Comparison of ENCODE assay signal across 11 cellular contexts in genomic region chr16:11084484-11085024, GRCh38.
DNase-seq lines count a peak whose midpoint lies in the region; ATAC-seq and TF ChIP-seq lines count a peak whose summit lies in the region.
"Had no signal": no experiment of that assay in that cellular context is flagged by ENCODE, and none has a peak within 500 bp of the region (broad histone marks: within the 10 kb centered on the region; RNA-seq: fewer than 3 reads in every experiment).

No MANE protein-coding gene starts in this region.

- DNase-seq in T-helper 2 cell treated with Interferon-gamma antibody and Interleukin-4, amounts not matched to agents 5 μg/mL and 100 μg/mL, for 36 hours (ENCODE audit: low spot score): no peak
- no peak for DNase-seq in T-helper 2 cell
- DNase-seq in WTC11 (ENCODE audit: low spot score): no peak
- peak; percentile 82 for DNase-seq in glomerular visceral epithelial cell (ENCODE audit: extremely low spot score)
- DNase-seq in spleen: no peak
- DNase-seq in SW480 (ENCODE audit: low spot score): no peak
- no peak for DNase-seq in left colon
- DNase-seq: NCI-H2081, T-cell had no signal

- H3K9me3 ChIP-seq in spleen: no peaks in the 10 kb centered on the region
- H3K9me3 ChIP-seq: A549 had no signal

- peaks cover 80% of the 10 kb centered on the region for H3K4me1 Mint-ChIP-seq in T-helper 2 cell treated with Interferon-gamma antibody and Interleukin-4, amounts not matched to agents 5 μg/mL and 100 μg/mL, for 36 hours (ENCODE audit: low read depth)
- peaks cover 7% of the 10 kb centered on the region for H3K4me1 Mint-ChIP-seq in WTC11

- intact Hi-C loops in spleen (cut with DNase I; ENCODE audit: low total_unique reads): no loop called here
- intact Hi-C loops in left colon (cut with DNase I, micrococcal nuclease): no loop called here

- ATAC-seq in WTC11 (no peak), left colon (no peak), GM21737 (IDR thresholded peaks at IDR 0.05; ENCODE audit: unreplicated experiment) (no peak)
- ATAC-seq: A549, T-cell had no signal

- H3K9me3 Mint-ChIP-seq in T-helper 2 cell treated with Interferon-gamma antibody and Interleukin-4, amounts not matched to agents 5 μg/mL and 100 μg/mL, for 36 hours: no peaks in the 10 kb centered on the region
- no peaks in the 10 kb centered on the region for H3K9me3 Mint-ChIP-seq in WTC11
- H3K9me3 Mint-ChIP-seq: T-cell had no signal

- CTCF ChIA-PET in WTC11 (lab: Charles Lee): no interaction called here

- peaks cover 27% of the 10 kb centered on the region for H3K36me3 Mint-ChIP-seq in T-helper 2 cell treated with Interferon-gamma antibody and Interleukin-4, amounts not matched to agents 5 μg/mL and 100 μg/mL, for 36 hours (ENCODE audit: low read depth)
- H3K36me3 Mint-ChIP-seq in WTC11: no peaks in the 10 kb centered on the region

- no peak for TF ChIP-seq POLR2A in spleen (IDR thresholded peaks at IDR 0.05)

- H3K36me3 ChIP-seq in spleen: peaks cover 0 to 95% (median 4%) of the 10 kb centered on the region in 6 donors

- no peak overlapping the region for H3K4me3 Mint-ChIP-seq in T-helper 2 cell treated with Interferon-gamma antibody and Interleukin-4, amounts not matched to agents 5 μg/mL and 100 μg/mL, for 36 hours
- no peak overlapping the region for H3K4me3 Mint-ChIP-seq in WTC11
- H3K4me3 Mint-ChIP-seq: T-cell had no signal

- TF ChIP-seq CTCF in WTC11 (IDR thresholded peaks at IDR 0.05): no peak
- no peak for TF ChIP-seq CTCF in spleen (IDR thresholded peaks at IDR 0.05 in 8 of 11, conservative IDR thresholded peaks at IDR 0.05 in 3 of 11)

- no peaks in the 10 kb centered on the region for H3K27me3 Mint-ChIP-seq in T-helper 2 cell treated with Interferon-gamma antibody and Interleukin-4, amounts not matched to agents 5 μg/mL and 100 μg/mL, for 36 hours (ENCODE audit: low read depth)
- H3K27me3 Mint-ChIP-seq in WTC11 (ENCODE audit: low read depth): no peaks in the 10 kb centered on the region
- H3K27me3 Mint-ChIP-seq: T-cell had no signal

- POLR2A ChIA-PET in WTC11 (lab: Charles Lee): no interaction called here

- no peaks in the 10 kb centered on the region for H3K27me3 ChIP-seq in spleen (replicated peaks in 1 of 7)

- H3K4me1 ChIP-seq in spleen: peaks cover 6 to 56% (median 36%) of the 10 kb centered on the region in 6 donors
- H3K4me1 ChIP-seq: A549 had no signal

- peak overlapping the region in 6 of 8 donors; percentile 8 to 39 (median 16) for H3K27ac ChIP-seq in spleen
- H3K27ac ChIP-seq: A549 had no signal

- no peak overlapping the region for H3K4me3 ChIP-seq in spleen
- H3K4me3 ChIP-seq: A549 had no signal

- WGBS in spleen, 5 donors: 82 to 93% (median 86%) methylated on average over 13 of the region's 13 CpGs

- H3K27ac Mint-ChIP-seq in T-helper 2 cell treated with Interferon-gamma antibody and Interleukin-4, amounts not matched to agents 5 μg/mL and 100 μg/mL, for 36 hours: peak overlapping the region; percentile 56
- peak overlapping the region; percentile 21 for H3K27ac Mint-ChIP-seq in WTC11

TF ChIP-seq in WTC11, 78 proteins besides CTCF, POLR2A, EP300 and RAD21:
- no peak for TF ChIP-seq SP1 (CRISPR knock-in tag; conservative IDR thresholded peaks at IDR 0.05)
- TF ChIP-seq ZNF416 (CRISPR knock-in tag; IDR thresholded peaks at IDR 0.05): no peak
- TF ChIP-seq GTF2I (CRISPR knock-in tag; conservative IDR thresholded peaks at IDR 0.05): no peak
- TF ChIP-seq, protein P1, sequence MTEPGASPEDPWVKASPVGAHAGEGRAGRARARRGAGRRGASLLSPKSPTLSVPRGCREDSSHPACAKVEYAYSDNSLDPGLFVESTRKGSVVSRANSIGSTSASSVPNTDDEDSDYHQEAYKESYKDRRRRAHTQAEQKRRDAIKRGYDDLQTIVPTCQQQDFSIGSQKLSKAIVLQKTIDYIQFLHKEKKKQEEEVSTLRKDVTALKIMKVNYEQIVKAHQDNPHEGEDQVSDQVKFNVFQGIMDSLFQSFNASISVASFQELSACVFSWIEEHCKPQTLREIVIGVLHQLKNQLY (CRISPR knock-in tag; IDR thresholded peaks at IDR 0.05): no peak
- TF ChIP-seq GRHL2 (CRISPR knock-in tag; IDR thresholded peaks at IDR 0.05; ENCODE audit: insufficient replicate concordance, severe bottlenecking): no peak
- TF ChIP-seq ZMAT4 (CRISPR knock-in tag; IDR thresholded peaks at IDR 0.05): no peak
- TF ChIP-seq FOXP1 (CRISPR knock-in tag; IDR thresholded peaks at IDR 0.05; ENCODE audit: borderline replicate concordance): no peak
- no peak for TF ChIP-seq MXD4 (CRISPR knock-in tag; IDR thresholded peaks at IDR 0.05; ENCODE audit: borderline replicate concordance)
- no peak for TF ChIP-seq MYBL2 (CRISPR knock-in tag; IDR thresholded peaks at IDR 0.05)
- TF ChIP-seq SMAD4 (CRISPR knock-in tag; IDR thresholded peaks at IDR 0.05): no peak
- TF ChIP-seq ZNF219 (CRISPR knock-in tag; IDR thresholded peaks at IDR 0.05; ENCODE audit: borderline replicate concordance): no peak
- no peak for TF ChIP-seq E2F4 (CRISPR knock-in tag; IDR thresholded peaks at IDR 0.05; ENCODE audit: borderline replicate concordance, low read depth)
- TF ChIP-seq, protein P2, sequence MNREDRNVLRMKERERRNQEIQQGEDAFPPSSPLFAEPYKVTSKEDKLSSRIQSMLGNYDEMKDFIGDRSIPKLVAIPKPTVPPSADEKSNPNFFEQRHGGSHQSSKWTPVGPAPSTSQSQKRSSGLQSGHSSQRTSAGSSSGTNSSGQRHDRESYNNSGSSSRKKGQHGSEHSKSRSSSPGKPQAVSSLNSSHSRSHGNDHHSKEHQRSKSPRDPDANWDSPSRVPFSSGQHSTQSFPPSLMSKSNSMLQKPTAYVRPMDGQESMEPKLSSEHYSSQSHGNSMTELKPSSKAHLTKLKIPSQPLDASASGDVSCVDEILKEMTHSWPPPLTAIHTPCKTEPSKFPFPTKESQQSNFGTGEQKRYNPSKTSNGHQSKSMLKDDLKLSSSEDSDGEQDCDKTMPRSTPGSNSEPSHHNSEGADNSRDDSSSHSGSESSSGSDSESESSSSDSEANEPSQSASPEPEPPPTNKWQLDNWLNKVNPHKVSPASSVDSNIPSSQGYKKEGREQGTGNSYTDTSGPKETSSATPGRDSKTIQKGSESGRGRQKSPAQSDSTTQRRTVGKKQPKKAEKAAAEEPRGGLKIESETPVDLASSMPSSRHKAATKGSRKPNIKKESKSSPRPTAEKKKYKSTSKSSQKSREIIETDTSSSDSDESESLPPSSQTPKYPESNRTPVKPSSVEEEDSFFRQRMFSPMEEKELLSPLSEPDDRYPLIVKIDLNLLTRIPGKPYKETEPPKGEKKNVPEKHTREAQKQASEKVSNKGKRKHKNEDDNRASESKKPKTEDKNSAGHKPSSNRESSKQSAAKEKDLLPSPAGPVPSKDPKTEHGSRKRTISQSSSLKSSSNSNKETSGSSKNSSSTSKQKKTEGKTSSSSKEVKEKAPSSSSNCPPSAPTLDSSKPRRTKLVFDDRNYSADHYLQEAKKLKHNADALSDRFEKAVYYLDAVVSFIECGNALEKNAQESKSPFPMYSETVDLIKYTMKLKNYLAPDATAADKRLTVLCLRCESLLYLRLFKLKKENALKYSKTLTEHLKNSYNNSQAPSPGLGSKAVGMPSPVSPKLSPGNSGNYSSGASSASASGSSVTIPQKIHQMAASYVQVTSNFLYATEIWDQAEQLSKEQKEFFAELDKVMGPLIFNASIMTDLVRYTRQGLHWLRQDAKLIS (CRISPR knock-in tag; IDR thresholded peaks at IDR 0.05; ENCODE audit: borderline replicate concordance): no peak
- TF ChIP-seq, protein P3, sequence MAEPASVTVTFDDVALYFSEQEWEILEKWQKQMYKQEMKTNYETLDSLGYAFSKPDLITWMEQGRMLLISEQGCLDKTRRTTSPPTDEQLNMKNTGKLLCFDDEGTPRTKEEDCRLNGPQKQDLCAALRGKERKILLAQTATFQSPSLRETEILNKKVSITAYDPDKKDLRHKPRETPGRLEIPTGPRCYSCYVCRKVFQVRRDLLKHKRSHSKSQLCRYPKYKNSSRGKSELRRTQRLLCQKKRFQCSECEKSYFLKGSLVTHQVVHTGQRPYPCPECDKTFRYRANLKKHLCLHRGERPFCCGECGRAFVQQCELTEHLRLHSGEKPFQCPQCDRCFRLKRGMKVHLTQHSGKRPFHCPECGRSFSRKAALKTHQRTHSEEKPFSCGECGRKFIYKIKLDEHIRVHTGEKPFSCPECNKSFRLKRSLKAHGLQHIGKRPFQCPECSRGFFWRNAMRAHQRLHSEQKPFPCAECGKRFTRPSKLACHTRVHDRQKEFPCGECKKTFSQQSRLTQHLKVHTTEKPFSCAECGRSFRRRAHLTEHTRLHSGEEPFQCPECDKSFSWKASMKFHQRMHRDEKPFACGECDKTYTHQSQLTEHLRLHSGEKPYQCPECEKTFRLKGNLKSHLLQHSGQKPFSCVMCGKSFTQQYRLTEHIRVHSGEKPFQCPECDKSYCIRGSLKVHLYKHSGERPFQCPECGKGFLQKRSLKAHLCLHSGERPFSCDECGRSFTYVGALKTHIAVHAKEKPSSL (CRISPR knock-in tag; conservative IDR thresholded peaks at IDR 0.05): no peak
- TF ChIP-seq NR2C2 (CRISPR knock-in tag; IDR thresholded peaks at IDR 0.05): no peak
- no peak for TF ChIP-seq GABPB1 (CRISPR knock-in tag; IDR thresholded peaks at IDR 0.05)
- no peak for TF ChIP-seq ZNF423 (CRISPR knock-in tag; IDR thresholded peaks at IDR 0.05)
- no peak for TF ChIP-seq FOXK1 (CRISPR knock-in tag; IDR thresholded peaks at IDR 0.05)
- TF ChIP-seq ZBTB21 (CRISPR knock-in tag; IDR thresholded peaks at IDR 0.05; ENCODE audit: borderline replicate concordance): no peak
- TF ChIP-seq TCF7 (CRISPR knock-in tag; IDR thresholded peaks at IDR 0.05; ENCODE audit: low read depth): no peak
